Comparison of ENCODE assay signal across 8 cellular contexts in genomic region chr14:50943261-50943942, GRCh38. TPM values are rescaled to one million over a fixed set of nuclear protein-coding genes. Genes with fewer than 3 reads are reported as not detected.
DNase-seq lines count a peak whose midpoint lies in the region; ATAC-seq and TF ChIP-seq lines count a peak whose summit lies in the region.

No MANE protein-coding gene starts in this region.

- peaks cover 16% of the 10 kb centered on the region for H3K4me1 Mint-ChIP-seq in CD8-positive, alpha-beta T cell (ENCODE audit: low read depth)
- peaks cover 11% of the 10 kb centered on the region for H3K4me1 Mint-ChIP-seq in stimulated activated naive CD8-positive, alpha-beta T cell treated with anti-CD3 and anti-CD28 coated beads, Interleukin-15, Interleukin-2, amounts not matched to agents 100 ng/mL and 50 ng/mL, for 24 hours (ENCODE audit: low read depth)

- no peak for DNase-seq in CD8-positive, alpha-beta T cell
- peak; percentile 43 for DNase-seq in LoVo (ENCODE audit: low spot score)
- peak; percentile 23 to 50 (median 33) for DNase-seq in body of pancreas
- peak; percentile 58 to 65 for DNase-seq in left colon
- DNase-seq in NCI-H82 (lab: John Stamatoyannopoulos, UW): no peak
- DNase-seq in NCI-H82 treated with DMSO at 0.1 percent for 48 hours (lab: John Stamatoyannopoulos, UW; ENCODE audit: unreplicated experiment): no peak

- H3K27ac ChIP-seq in CD8-positive, alpha-beta T cell (ENCODE audit: low read depth, low read length): no peak overlapping the region
- H3K27ac ChIP-seq in body of pancreas: peak overlapping the region in 3 of 4 donors; percentile 31 to 84 (median 55)

- no peaks in the 10 kb centered on the region for H3K9me3 ChIP-seq in CD8-positive, alpha-beta T cell (ENCODE audit: low read length)
- no peaks in the 10 kb centered on the region for H3K9me3 ChIP-seq in body of pancreas

- no peak for TF ChIP-seq POLR2A in body of pancreas (IDR thresholded peaks at IDR 0.05)

- no peaks in the 10 kb centered on the region for H3K36me3 Mint-ChIP-seq in CD8-positive, alpha-beta T cell
- H3K36me3 Mint-ChIP-seq in stimulated activated naive CD8-positive, alpha-beta T cell treated with anti-CD3 and anti-CD28 coated beads, Interleukin-15, Interleukin-2, amounts not matched to agents 100 ng/mL and 50 ng/mL, for 24 hours (ENCODE audit: low read depth): no peaks in the 10 kb centered on the region

- intact Hi-C loops in CD8-positive, alpha-beta T cell (cut with DNase I, micrococcal nuclease): no loop called here
- intact Hi-C loops in body of pancreas (cut with DNase I): no loop called here
- intact Hi-C loops in left colon (cut with DNase I, micrococcal nuclease): no loop called here

- H3K27ac Mint-ChIP-seq in CD8-positive, alpha-beta T cell: no peak overlapping the region
- no peak overlapping the region for H3K27ac Mint-ChIP-seq in stimulated activated naive CD8-positive, alpha-beta T cell treated with anti-CD3 and anti-CD28 coated beads, Interleukin-15, Interleukin-2, amounts not matched to agents 100 ng/mL and 50 ng/mL, for 24 hours

- ATAC-seq in CD8-positive, alpha-beta T cell: no peak
- ATAC-seq in body of pancreas (peak; percentile 37), left colon (peak; percentile 45), GM18520 (IDR thresholded peaks at IDR 0.05; ENCODE audit: unreplicated experiment) (no peak)

- CTCF ChIA-PET in CD8-positive, alpha-beta T cell (lab: Charles Lee): interaction anchor here (1.4 kb wide), 1 partner anchor 14 kb away, joined by 3 read pairs; no protein-coding TSS in a partner anchor

- no peak for TF ChIP-seq CTCF in CD8-positive, alpha-beta T cell (IDR thresholded peaks at IDR 0.05)
- no peak for TF ChIP-seq CTCF in body of pancreas (IDR thresholded peaks at IDR 0.05)

- H3K27me3 Mint-ChIP-seq in CD8-positive, alpha-beta T cell (ENCODE audit: low read depth): peaks cover 45% of the 10 kb centered on the region
- H3K27me3 Mint-ChIP-seq in stimulated activated naive CD8-positive, alpha-beta T cell treated with anti-CD3 and anti-CD28 coated beads, Interleukin-15, Interleukin-2, amounts not matched to agents 100 ng/mL and 50 ng/mL, for 24 hours: peaks cover 49% of the 10 kb centered on the region

- POLR2A ChIA-PET in CD8-positive, alpha-beta T cell (lab: Charles Lee): no interaction called here

- peak overlapping the region; percentile 82 for H3K4me3 Mint-ChIP-seq in CD8-positive, alpha-beta T cell
- H3K4me3 Mint-ChIP-seq in stimulated activated naive CD8-positive, alpha-beta T cell treated with anti-CD3 and anti-CD28 coated beads, Interleukin-15, Interleukin-2, amounts not matched to agents 100 ng/mL and 50 ng/mL, for 24 hours: peak overlapping the region; percentile 76

- peaks cover 10% of the 10 kb centered on the region for H3K4me1 ChIP-seq in CD8-positive, alpha-beta T cell (ENCODE audit: insufficient read depth, low read length)
- peaks cover 16% of the 10 kb centered on the region for H3K4me1 ChIP-seq in body of pancreas

- no peaks in the 10 kb centered on the region for H3K36me3 ChIP-seq in CD8-positive, alpha-beta T cell (ENCODE audit: insufficient read depth, low read length)
- H3K36me3 ChIP-seq in body of pancreas (replicated peaks in 1 of 2; ENCODE audit: insufficient read depth in 1 of 2, low read depth in 2 of 2): no peaks in the 10 kb centered on the region

- H3K27me3 ChIP-seq in CD8-positive, alpha-beta T cell (ENCODE audit: insufficient read depth, low read length): peaks cover 13% of the 10 kb centered on the region
- H3K27me3 ChIP-seq in body of pancreas: no peaks in the 10 kb centered on the region

- H3K4me3 ChIP-seq in CD8-positive, alpha-beta T cell (ENCODE audit: low read depth, low read length): peak overlapping the region; percentile 74
- peak overlapping the region; percentile 69 to 88 for H3K4me3 ChIP-seq in body of pancreas

- H3K9me3 Mint-ChIP-seq in CD8-positive, alpha-beta T cell: no peaks in the 10 kb centered on the region
- no peaks in the 10 kb centered on the region for H3K9me3 Mint-ChIP-seq in stimulated activated naive CD8-positive, alpha-beta T cell treated with anti-CD3 and anti-CD28 coated beads, Interleukin-15, Interleukin-2, amounts not matched to agents 100 ng/mL and 50 ng/mL, for 24 hours

- WGBS in body of pancreas, 2 donors: 18 to 21% methylated on average over 22 to 26 of the region's 26 CpGs

RNA-seq across cellular contexts. Expression of gene PYGL, which starts 0.9 kb away (rescaled TPM):
- total RNA-seq in CD8-positive, alpha-beta T cell: under 1 TPM in 1 of 2 experiments, not detected in 1; 0.36 TPM
- total RNA-seq in body of pancreas (10 to 100 TPM; 11.5 to 11.9 TPM), left colon (10 to 100 TPM; 32.9 to 55.6 TPM)

Comparison
In these comparisons a context has a peak if more than half of its experiments do, and no peak if none do; other contexts are left out.
1. ATAC-seq: peak in body of pancreas (single experiment) and left colon (single experiment); none in CD8-positive, alpha-beta T cell (single experiment) and GM18520 (single experiment).
2. DNase-seq: peak in LoVo (single experiment), body of pancreas (4 of 4) and left colon (2 of 2); none in CD8-positive, alpha-beta T cell (0 of 7), NCI-H82 (single experiment) and NCI-H82 treated with DMSO at 0.1 percent for 48 hours (single experiment).
3. RNA of gene PYGL, which starts 0.9 kb away (total RNA-seq): 32.9 to 55.6 TPM in left colon and 11.5 to 11.9 TPM in body of pancreas; 0.36 TPM in CD8-positive, alpha-beta T cell; every median in the first group is over 4 times any median in the second.